ENCODE assay signal across 15 cellular contexts in the genomic region with DNA sequence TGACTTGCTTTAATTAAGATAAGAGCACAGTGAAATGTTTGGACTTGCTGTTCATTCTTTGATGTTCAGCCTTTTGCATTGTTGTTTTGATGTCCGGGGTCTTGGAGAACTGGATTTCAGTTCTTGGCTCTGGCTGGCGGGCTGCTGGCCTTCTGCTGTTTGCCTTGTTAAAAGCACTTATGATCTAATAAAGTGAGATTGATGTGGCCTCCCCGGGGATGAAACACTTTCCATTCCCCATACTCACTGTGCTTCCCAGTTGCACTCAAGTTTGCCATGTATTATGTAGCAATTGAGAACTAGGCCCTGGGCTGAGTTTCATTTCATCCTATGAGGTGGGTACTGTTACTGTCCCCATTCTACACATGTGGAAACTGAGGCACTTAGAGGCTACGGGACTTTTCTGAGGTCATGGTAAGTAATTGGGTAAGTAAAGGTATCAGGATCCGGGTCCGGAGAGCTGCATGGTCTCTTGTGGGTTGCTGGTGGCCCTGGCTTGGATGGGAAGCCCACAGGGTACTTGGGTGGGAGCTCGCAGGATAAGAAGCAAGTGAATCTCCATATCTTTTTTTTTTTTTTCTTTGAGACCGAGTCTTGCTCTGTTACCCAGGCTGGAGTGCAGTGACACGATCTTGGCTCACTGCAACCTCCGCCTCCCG.
DNase-seq lines count a peak whose midpoint lies in the region; TF ChIP-seq lines count a peak whose summit lies in the region.
"Had no signal": no experiment of that assay in that cellular context is flagged by ENCODE, and none has a peak within 500 bp of the region (broad histone marks: within the 10 kb centered on the region; RNA-seq: fewer than 3 reads in every experiment).

No MANE protein-coding gene starts in this region.

- no peaks in the 10 kb centered on the region for H3K36me3 ChIP-seq in BE2C
- no peaks in the 10 kb centered on the region for H3K36me3 ChIP-seq in CD8-positive, alpha-beta memory T cell (ENCODE audit: insufficient read depth, low read length)

- peak; percentile 4 for DNase-seq in NCI-H1436 (lab: John Stamatoyannopoulos, UW)
- DNase-seq in NCI-H1436 treated with DMSO at 0.1 percent for 48 hours (lab: John Stamatoyannopoulos, UW): no peak
- peak; percentile 51 for DNase-seq in BE2C
- DNase-seq in SK-N-DZ (ENCODE audit: low spot score): peak; percentile 36
- peak; percentile 59 for DNase-seq in osteocyte (ENCODE audit: extremely low spot score, unreplicated experiment)
- DNase-seq in CD8-positive, alpha-beta memory T cell: no peak
- no peak for DNase-seq in D341Med (ENCODE audit: low spot score)
- no peak for DNase-seq in activated CD4-positive, alpha-beta T cell treated with anti-CD3 and anti-CD28 coated beads, Interleukin-2, amount 50 U/mL, for 48 hours
- DNase-seq: Calu3; CD4-positive, CD25-positive, alpha-beta regulatory T cell; DND-41; GDM1; NCI-H1930; SHP77 treated with DMSO at 0.1 percent for 48 hours; SW 1271 had no signal

- CTCF ChIA-PET in CD8-positive, alpha-beta memory T cell (lab: Charles Lee): no interaction called here

- TF ChIP-seq CTCF in BE2C (IDR thresholded peaks at IDR 0.05; ENCODE audit: low read depth, low read length) (no peak), osteocyte (IDR thresholded peaks at IDR 0.05) (no peak)

- H3K27me3 Mint-ChIP-seq in osteocyte (ENCODE audit: unreplicated experiment): peaks cover 10% of the 10 kb centered on the region
- H3K27me3 Mint-ChIP-seq in CD8-positive, alpha-beta memory T cell: peaks cover 0 to 20% of the 10 kb centered on the region in 2 donors

- H3K27ac Mint-ChIP-seq in osteocyte (ENCODE audit: unreplicated experiment): no peak overlapping the region
- no peak overlapping the region for H3K27ac Mint-ChIP-seq in CD8-positive, alpha-beta memory T cell
- H3K27ac Mint-ChIP-seq: CD4-positive, CD25-positive, alpha-beta regulatory T cell had no signal

- H3K4me3 ChIP-seq in BE2C (ENCODE audit: low read depth, low read length): no peak overlapping the region
- H3K4me3 ChIP-seq in CD8-positive, alpha-beta memory T cell (ENCODE audit: low read length): no peak overlapping the region

- no peaks in the 10 kb centered on the region for H3K36me3 Mint-ChIP-seq in osteocyte (ENCODE audit: unreplicated experiment)
- H3K36me3 Mint-ChIP-seq in CD8-positive, alpha-beta memory T cell: no peaks in the 10 kb centered on the region
- H3K36me3 Mint-ChIP-seq: CD4-positive, CD25-positive, alpha-beta regulatory T cell had no signal

- POLR2A ChIA-PET in CD8-positive, alpha-beta memory T cell (lab: Charles Lee): no interaction called here

- H3K9me3 ChIP-seq in BE2C: no peaks in the 10 kb centered on the region
- no peaks in the 10 kb centered on the region for H3K9me3 ChIP-seq in CD8-positive, alpha-beta memory T cell (ENCODE audit: low read length)

- H3K27me3 ChIP-seq in BE2C: no peaks in the 10 kb centered on the region
- no peaks in the 10 kb centered on the region for H3K27me3 ChIP-seq in CD8-positive, alpha-beta memory T cell (ENCODE audit: insufficient read depth, low read length, poor library complexity, severe bottlenecking)

- H3K4me3 Mint-ChIP-seq in osteocyte (ENCODE audit: unreplicated experiment): no peak overlapping the region
- H3K4me3 Mint-ChIP-seq in CD8-positive, alpha-beta memory T cell: no peak overlapping the region
- H3K4me3 Mint-ChIP-seq: CD4-positive, CD25-positive, alpha-beta regulatory T cell had no signal

- no peaks in the 10 kb centered on the region for H3K9me3 Mint-ChIP-seq in osteocyte (ENCODE audit: unreplicated experiment)
- H3K9me3 Mint-ChIP-seq in CD8-positive, alpha-beta memory T cell: no peaks in the 10 kb centered on the region

- no peak overlapping the region for H3K27ac ChIP-seq in CD8-positive, alpha-beta memory T cell (ENCODE audit: low read depth, low read length)

- H3K4me1 ChIP-seq in BE2C: peaks cover 5% of the 10 kb centered on the region
- no peaks in the 10 kb centered on the region for H3K4me1 ChIP-seq in CD8-positive, alpha-beta memory T cell (ENCODE audit: insufficient read depth, low read length)

- no peaks in the 10 kb centered on the region for H3K4me1 Mint-ChIP-seq in osteocyte (ENCODE audit: unreplicated experiment)
- H3K4me1 Mint-ChIP-seq in CD8-positive, alpha-beta memory T cell: no peaks in the 10 kb centered on the region
- H3K4me1 Mint-ChIP-seq: CD4-positive, CD25-positive, alpha-beta regulatory T cell had no signal

Comparison
In these comparisons a context has a peak if more than half of its experiments do, and no peak if none do; other contexts are left out.
1. DNase-seq: peak in NCI-H1436 (single experiment), BE2C (single experiment), SK-N-DZ (single experiment) and osteocyte (single experiment); none in NCI-H1436 treated with DMSO at 0.1 percent for 48 hours (single experiment), CD8-positive, alpha-beta memory T cell (0 of 5), D341Med (single experiment) and activated CD4-positive, alpha-beta T cell treated with anti-CD3 and anti-CD28 coated beads, Interleukin-2, amount 50 U/mL, for 48 hours (0 of 2).